In genomic region chr10:6386346-6386745, GRCh38 we compare ENCODE assay signal across 21 cellular contexts.
DNase-seq lines count a peak whose midpoint lies in the region; ATAC-seq and TF ChIP-seq lines count a peak whose summit lies in the region.
"Had no signal": no experiment of that assay in that cellular context is flagged by ENCODE, and none has a peak within 500 bp of the region (broad histone marks: within the 10 kb centered on the region; RNA-seq: fewer than 3 reads in every experiment).

No MANE protein-coding gene starts in this region.

- H2BK12ac ChIP-seq in neuronal stem cell (ENCODE audit: low read length): peak overlapping the region; percentile 50

- no peak overlapping the region for H3K4ac ChIP-seq in neuronal stem cell (ENCODE audit: low read length)

- H3K36me3 ChIP-seq in left ventricle myocardium inferior: no peaks in the 10 kb centered on the region
- no peaks in the 10 kb centered on the region for H3K36me3 ChIP-seq in neuronal stem cell (replicated peaks in 1 of 2; ENCODE audit: control insufficient read depth in 2 of 2, insufficient read depth in 2 of 2, low read length in 2 of 2)
- H3K36me3 ChIP-seq in upper lobe of right lung: no peaks in the 10 kb centered on the region

- ATAC-seq in Right ventricle myocardium inferior (peak; percentile 55), left ventricle myocardium superior (peak; percentile 48), upper lobe of right lung (peak; percentile 28), GM21825 (IDR thresholded peaks at IDR 0.05; ENCODE audit: unreplicated experiment) (no peak)
- ATAC-seq: activated CD4-positive, CD25-positive, alpha-beta regulatory T cell treated with anti-CD3 and anti-CD28 coated beads, Interleukin-2, amount 50 U/mL, for 24 hours; activated CD8-positive, alpha-beta T cell treated with anti-CD3 and anti-CD28 coated beads, Interleukin-2, amount 10 ng/mL, durations not matched to agents 7 days and 5 days had no signal

- H4K8ac ChIP-seq in neuronal stem cell (ENCODE audit: low read depth, low read length): no peak overlapping the region

- no peaks in the 10 kb centered on the region for H3K79me1 ChIP-seq in neuronal stem cell (ENCODE audit: low read depth, low read length)

- H3K23ac ChIP-seq in neuronal stem cell (ENCODE audit: low read depth, low read length, poor library complexity): no peak overlapping the region

- no peak for TF ChIP-seq CTCF in left ventricle myocardium inferior (IDR thresholded peaks at IDR 0.05; ENCODE audit: borderline replicate concordance)
- no peak for TF ChIP-seq CTCF in upper lobe of right lung (IDR thresholded peaks at IDR 0.05)

- H3K14ac ChIP-seq in neuronal stem cell (ENCODE audit: low read length): no peak overlapping the region

- H3K4me3 ChIP-seq in left ventricle myocardium inferior (no peak overlapping the region), neuronal stem cell (ENCODE audit: low read length in 2 of 2) (peak overlapping the region in 1 of 2 donors; percentile 28), upper lobe of right lung (no peak overlapping the region)
- H3K4me3 ChIP-seq: smooth muscle cell had no signal

- H3K27me3 ChIP-seq in left ventricle myocardium inferior (ENCODE audit: low read depth): no peaks in the 10 kb centered on the region
- H3K27me3 ChIP-seq in neuronal stem cell (ENCODE audit: control insufficient read depth in 3 of 3, insufficient read depth in 3 of 3, low read depth in 1 of 3, low read length in 3 of 3): no peaks in the 10 kb centered on the region
- H3K27me3 ChIP-seq in upper lobe of right lung: no peaks in the 10 kb centered on the region

- H2AFZ ChIP-seq in neuronal stem cell (ENCODE audit: low read length): no peak overlapping the region

- intact Hi-C loops in Right ventricle myocardium inferior (cut with DNase I): no loop called here
- intact Hi-C loops in left ventricle myocardium inferior (cut with micrococcal nuclease): no loop called here
- intact Hi-C loops in left ventricle myocardium superior (cut with micrococcal nuclease): no loop called here
- intact Hi-C loops in upper lobe of right lung (cut with DNase I): no loop called here

- DNase-seq in Right ventricle myocardium inferior (ENCODE audit: missing footprints) (no peak), left ventricle myocardium inferior (no peak), left ventricle myocardium superior (no peak), neuronal stem cell (ENCODE audit: low spot score) (no peak), upper lobe of right lung (no peak), NCI-H1092 treated with DMSO at 0.1 percent for 48 hours (lab: John Stamatoyannopoulos, UW) (no peak), cerebellar nuclear complex (lab: John Stamatoyannopoulos, UW) (no peak)
- DNase-seq: 8988T; activated CD8-positive, alpha-beta T cell treated with anti-CD3 and anti-CD28 coated beads, Interleukin-2, amount 10 ng/mL, durations not matched to agents 7 days and 5 days; activated gamma-delta T cell treated with Interleukin-2 at 50 U/mL for 16 hours; CD4-positive, alpha-beta memory T cell; effector CD4-positive, alpha-beta T cell; glutamatergic neuron; kidney; mesendoderm; occipital lobe; RPMI8226; stimulated activated CD4-positive, alpha-beta T cell treated with anti-CD3 and anti-CD28 coated beads, Interleukin-2, amount 100 ng/mL, for 48 hours had no signal

- peak overlapping the region; percentile 29 for H2BK120ac ChIP-seq in neuronal stem cell (ENCODE audit: low read depth, low read length)

- H2BK5ac ChIP-seq in neuronal stem cell (ENCODE audit: low read length): no peak overlapping the region

- H3K9ac ChIP-seq in neuronal stem cell (ENCODE audit: low read depth, low read length, poor library complexity): no peak overlapping the region

- no peak overlapping the region for H2BK15ac ChIP-seq in neuronal stem cell (ENCODE audit: low read length)

- H3K18ac ChIP-seq in neuronal stem cell (ENCODE audit: low read length): peak overlapping the region; percentile 21

- no CpG with 5 or more reads among the region's 6 CpGs for WGBS in neuronal stem cell (ENCODE audit: extremely low coverage in 2 of 2, insufficient read length in 2 of 2, insufficient replicate concordance in 1 of 2), 2 donors

- no peak overlapping the region for H4K91ac ChIP-seq in neuronal stem cell (ENCODE audit: low read depth, low read length, poor library complexity)

- H3K4me1 ChIP-seq in left ventricle myocardium inferior (no peaks in the 10 kb centered on the region), neuronal stem cell (ENCODE audit: control insufficient read depth in 2 of 2, insufficient read depth in 1 of 2, low read depth in 1 of 2, low read length in 2 of 2) (no peaks in the 10 kb centered on the region), upper lobe of right lung (peaks cover 21% of the 10 kb centered on the region)

- no peak overlapping the region for H3K4me2 ChIP-seq in neuronal stem cell (ENCODE audit: insufficient read depth, low read length, poor library complexity, severe bottlenecking)
- H3K4me2 ChIP-seq: smooth muscle cell had no signal

- H2AK5ac ChIP-seq in neuronal stem cell (ENCODE audit: low read depth, low read length): no peak overlapping the region

- H3K27ac ChIP-seq in left ventricle myocardium inferior (replicated peaks): no peak overlapping the region
- H3K27ac ChIP-seq in neuronal stem cell (replicated peaks; ENCODE audit: low read length): no peak overlapping the region
- no peak overlapping the region for H3K27ac ChIP-seq in upper lobe of right lung

- H3K9me3 ChIP-seq in left ventricle myocardium inferior (replicated peaks): peaks cover 32% of the 10 kb centered on the region
- peaks cover 0 to 1% of the 10 kb centered on the region in 2 donors for H3K9me3 ChIP-seq in neuronal stem cell (replicated peaks in 1 of 2; ENCODE audit: control insufficient read depth in 2 of 2, insufficient read depth in 1 of 2, low read depth in 1 of 2, low read length in 2 of 2)
- H3K9me3 ChIP-seq in upper lobe of right lung: no peaks in the 10 kb centered on the region
